ENCODE assay signal across 8 cellular contexts in the genomic region with DNA sequence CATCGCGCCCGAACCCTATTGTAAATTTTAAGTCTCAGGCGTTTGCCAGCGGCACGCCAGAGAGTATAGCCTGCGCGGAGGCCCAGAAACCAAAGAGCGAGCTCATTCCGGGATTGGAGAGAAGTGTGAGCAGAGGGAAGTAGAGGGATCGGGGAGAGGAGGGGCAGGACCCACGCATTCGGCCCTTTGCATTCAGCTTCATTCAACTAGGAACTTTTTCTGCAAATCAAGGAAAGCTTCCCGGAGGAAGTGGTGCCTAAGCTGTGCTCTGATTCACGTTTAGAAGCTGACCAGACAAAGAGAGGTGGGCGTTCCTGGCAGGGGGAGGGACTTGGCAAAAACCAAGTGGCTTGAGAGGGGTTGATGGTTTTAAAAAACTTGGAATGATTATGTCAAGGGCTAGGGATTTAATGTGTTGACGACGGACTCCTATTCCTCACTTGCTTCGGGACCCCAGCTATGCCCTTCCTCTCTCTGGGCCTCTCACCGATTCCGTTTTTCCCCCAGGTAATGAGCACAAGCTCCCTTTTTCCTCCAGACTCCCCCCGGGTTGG. TPM values are rescaled to one million over a fixed set of nuclear protein-coding genes. Genes with fewer than 3 reads are reported as not detected.
DNase-seq lines count a peak whose midpoint lies in the region; ATAC-seq and TF ChIP-seq lines count a peak whose summit lies in the region.

No MANE protein-coding gene starts in this region.

- H3K9me3 ChIP-seq in gastroesophageal sphincter (no peaks in the 10 kb centered on the region), neutrophil (no peaks in the 10 kb centered on the region)

- H3K36me3 ChIP-seq in gastroesophageal sphincter (peaks cover 0 to 4% of the 10 kb centered on the region in 2 donors), neutrophil (no peaks in the 10 kb centered on the region)

- no peak for TF ChIP-seq EP300 in gastroesophageal sphincter (IDR thresholded peaks at IDR 0.05)

- ATAC-seq in HG03103 (IDR thresholded peaks at IDR 0.05; ENCODE audit: low read depth, unreplicated experiment) = peak; percentile 22
- peak; percentile 57 for ATAC-seq in gastroesophageal sphincter
- no peak for ATAC-seq in HG02610 (IDR thresholded peaks at IDR 0.05; ENCODE audit: unreplicated experiment)

- H3K4me3 ChIP-seq in GM12864 (ENCODE audit: low read depth, low read length) (peak overlapping the region; percentile 90), gastroesophageal sphincter (peak overlapping the region; percentile 21 to 42), neutrophil (ENCODE audit: low read depth in 1 of 2, low read length in 1 of 2) (peak overlapping the region; percentile 68 to 92)

- peaks cover 39% of the 10 kb centered on the region for H3K4me1 Mint-ChIP-seq in activated T-helper 1 cell treated with anti-CD3 and anti-CD28 coated beads, Interleukin-12 subunit alpha, Interleukin-12 subunit beta, Interleukin-2, Interleukin-4 antibody, amounts not matched to agents 30 ng/mL and 10 ng/mL and 1 ng/mL, durations not matched to agents 14 hours and 24 hours and 36 hours (ENCODE audit: low read depth)

- H3K9me3 Mint-ChIP-seq in activated T-helper 1 cell treated with anti-CD3 and anti-CD28 coated beads, Interleukin-12 subunit alpha, Interleukin-12 subunit beta, Interleukin-2, Interleukin-4 antibody, amounts not matched to agents 30 ng/mL and 10 ng/mL and 1 ng/mL, durations not matched to agents 14 hours and 24 hours and 36 hours = no peaks in the 10 kb centered on the region

- H3K27me3 Mint-ChIP-seq in activated T-helper 1 cell treated with anti-CD3 and anti-CD28 coated beads, Interleukin-12 subunit alpha, Interleukin-12 subunit beta, Interleukin-2, Interleukin-4 antibody, amounts not matched to agents 30 ng/mL and 10 ng/mL and 1 ng/mL, durations not matched to agents 14 hours and 24 hours and 36 hours (ENCODE audit: insufficient read depth) = no peaks in the 10 kb centered on the region

- peaks cover 21% of the 10 kb centered on the region for H3K36me3 Mint-ChIP-seq in activated T-helper 1 cell treated with anti-CD3 and anti-CD28 coated beads, Interleukin-12 subunit alpha, Interleukin-12 subunit beta, Interleukin-2, Interleukin-4 antibody, amounts not matched to agents 30 ng/mL and 10 ng/mL and 1 ng/mL, durations not matched to agents 14 hours and 24 hours and 36 hours (ENCODE audit: low read depth)

- peak; percentile 91 for DNase-seq in ACHN
- peak; percentile 89 for DNase-seq in GM12864 (ENCODE audit: low read depth)
- DNase-seq in NCI-H460 (ENCODE audit: extremely low read depth, low read depth) = peak; percentile 84
- DNase-seq in activated T-helper 1 cell treated with anti-CD3 and anti-CD28 coated beads, Interleukin-12 subunit alpha, Interleukin-12 subunit beta, Interleukin-2, Interleukin-4 antibody, amounts not matched to agents 30 ng/mL and 10 ng/mL and 1 ng/mL, durations not matched to agents 14 hours and 24 hours and 36 hours (ENCODE audit: low spot score) = no peak

- peak overlapping the region; percentile 81 to 94 (median 88) for H3K27ac ChIP-seq in gastroesophageal sphincter
- H3K27ac ChIP-seq in neutrophil = peak overlapping the region; percentile 90

- peak in 1 of 2 donors; percentile 20 for TF ChIP-seq POLR2A in gastroesophageal sphincter (IDR thresholded peaks at IDR 0.05)

- in situ Hi-C loops in ACHN (cut with HindIII; ENCODE audit: low pct_ligation_motif_present, low pct_unique_long_range_greater_than_20kb, low sequenced_read_pairs) = no loop called here

- peaks cover 0 to 66% (median 19%) of the 10 kb centered on the region in 3 donors for H3K4me1 ChIP-seq in gastroesophageal sphincter
- peaks cover 30 to 33% of the 10 kb centered on the region in 2 experiments for H3K4me1 ChIP-seq in neutrophil (ENCODE audit: control insufficient read depth in 1 of 2, insufficient read depth in 1 of 2, low read depth in 1 of 2, low read length in 1 of 2)

- WGBS in gastroesophageal sphincter (ENCODE audit: low coverage in 1 of 2), 2 donors = 0 to 5% methylated on average over 8 to 14 of the region's 22 CpGs

- peak overlapping the region; percentile 95 for H3K4me3 Mint-ChIP-seq in activated T-helper 1 cell treated with anti-CD3 and anti-CD28 coated beads, Interleukin-12 subunit alpha, Interleukin-12 subunit beta, Interleukin-2, Interleukin-4 antibody, amounts not matched to agents 30 ng/mL and 10 ng/mL and 1 ng/mL, durations not matched to agents 14 hours and 24 hours and 36 hours

- H3K27ac Mint-ChIP-seq in activated T-helper 1 cell treated with anti-CD3 and anti-CD28 coated beads, Interleukin-12 subunit alpha, Interleukin-12 subunit beta, Interleukin-2, Interleukin-4 antibody, amounts not matched to agents 30 ng/mL and 10 ng/mL and 1 ng/mL, durations not matched to agents 14 hours and 24 hours and 36 hours = peak overlapping the region; percentile 99

- intact Hi-C loops in activated T-helper 1 cell treated with anti-CD3 and anti-CD28 coated beads, Interleukin-12 subunit alpha, Interleukin-12 subunit beta, Interleukin-2, Interleukin-4 antibody, amounts not matched to agents 30 ng/mL and 10 ng/mL and 1 ng/mL, durations not matched to agents 14 hours and 24 hours and 36 hours (cut with micrococcal nuclease) = loop anchor here (1.0 to 5.0 kb wide), 9 partner anchors 11 to 651 kb away; a partner anchor contains a TSS

- TF ChIP-seq CTCF in GM12864 (IDR thresholded peaks at IDR 0.05; ENCODE audit: low read depth, low read length, missing control alignments) (no peak), gastroesophageal sphincter (IDR thresholded peaks at IDR 0.05) (peak in 1 of 4 experiments; percentile 13), neutrophil (IDR thresholded peaks at IDR 0.05) (no peak)

- H3K27me3 ChIP-seq in gastroesophageal sphincter (no peaks in the 10 kb centered on the region), neutrophil (no peaks in the 10 kb centered on the region)

RNA-seq across cellular contexts. Expression of a gene that starts 0.9 kb away (rescaled TPM):
- 228 and 254 TPM in 2 replicates for total RNA-seq in NCI-H460 (2014; rRNA removed; shearing (Covaris generic))
- polyA plus RNA-seq in NCI-H460 (2014; cell fraction: nucleus; rRNA removed) = 447 and 497 TPM in 2 replicates
- total RNA-seq in activated T-helper 1 cell treated with anti-CD3 and anti-CD28 coated beads, Interleukin-12 subunit alpha, Interleukin-12 subunit beta, Interleukin-2, Interleukin-4 antibody, amounts not matched to agents 30 ng/mL and 10 ng/mL and 1 ng/mL, durations not matched to agents 14 hours and 24 hours and 36 hours = 450 and 462 TPM in 2 replicates
- total RNA-seq in gastroesophageal sphincter = 100 to 1,000 TPM; 137 to 152 (median 146) TPM

RNA-seq across cellular contexts. Expression of a gene that starts 10.5 kb away (rescaled TPM):
- 16.4 and 17.5 TPM in 2 replicates for total RNA-seq in NCI-H460 (2014; rRNA removed; shearing (Covaris generic))
- 17.6 and 25.0 TPM in 2 replicates for polyA plus RNA-seq in NCI-H460 (2014; cell fraction: nucleus; rRNA removed)
- 72.2 and 73.7 TPM in 2 replicates for total RNA-seq in activated T-helper 1 cell treated with anti-CD3 and anti-CD28 coated beads, Interleukin-12 subunit alpha, Interleukin-12 subunit beta, Interleukin-2, Interleukin-4 antibody, amounts not matched to agents 30 ng/mL and 10 ng/mL and 1 ng/mL, durations not matched to agents 14 hours and 24 hours and 36 hours
- 1 to 10 TPM; 3.3 to 7.9 (median 6.4) TPM for total RNA-seq in gastroesophageal sphincter

RNA-seq across cellular contexts. Expression of a gene that starts 10.6 kb away (rescaled TPM):
- 36.5 and 38.0 TPM in 2 replicates for total RNA-seq in NCI-H460 (2014; rRNA removed; shearing (Covaris generic))
- 48.5 and 62.9 TPM in 2 replicates for polyA plus RNA-seq in NCI-H460 (2014; cell fraction: nucleus; rRNA removed)
- 149 and 156 TPM in 2 replicates for total RNA-seq in activated T-helper 1 cell treated with anti-CD3 and anti-CD28 coated beads, Interleukin-12 subunit alpha, Interleukin-12 subunit beta, Interleukin-2, Interleukin-4 antibody, amounts not matched to agents 30 ng/mL and 10 ng/mL and 1 ng/mL, durations not matched to agents 14 hours and 24 hours and 36 hours
- total RNA-seq in gastroesophageal sphincter = 10 to 100 TPM; 29.2 to 68.6 (median 39.9) TPM

RNA-seq across cellular contexts. Expression of a gene that starts 13.2 kb away (rescaled TPM):
- total RNA-seq in NCI-H460 (2014; rRNA removed; shearing (Covaris generic)) = 3.1 and 3.2 TPM in 2 replicates
- 44.4 and 49.0 TPM in 2 replicates for polyA plus RNA-seq in NCI-H460 (2014; cell fraction: nucleus; rRNA removed)
- total RNA-seq in activated T-helper 1 cell treated with anti-CD3 and anti-CD28 coated beads, Interleukin-12 subunit alpha, Interleukin-12 subunit beta, Interleukin-2, Interleukin-4 antibody, amounts not matched to agents 30 ng/mL and 10 ng/mL and 1 ng/mL, durations not matched to agents 14 hours and 24 hours and 36 hours = 6.0 and 6.9 TPM in 2 replicates
- total RNA-seq in gastroesophageal sphincter = 1 to 10 TPM in 3 of 4 donors, not detected in 1; 1.3 to 4.1 (median 1.5) TPM

RNA-seq across cellular contexts. Expression of a gene that starts 14.7 kb away (rescaled TPM):
- 1.7 and 2.2 TPM in 2 replicates for total RNA-seq in NCI-H460 (2014; rRNA removed; shearing (Covaris generic))
- 0.63 TPM in 1 of 2 replicates, not detected in the other for polyA plus RNA-seq in NCI-H460 (2014; cell fraction: nucleus; rRNA removed)
- 3.1 and 3.9 TPM in 2 replicates for total RNA-seq in activated T-helper 1 cell treated with anti-CD3 and anti-CD28 coated beads, Interleukin-12 subunit alpha, Interleukin-12 subunit beta, Interleukin-2, Interleukin-4 antibody, amounts not matched to agents 30 ng/mL and 10 ng/mL and 1 ng/mL, durations not matched to agents 14 hours and 24 hours and 36 hours
- 1 to 10 TPM; 2.0 to 3.0 (median 2.6) TPM for total RNA-seq in gastroesophageal sphincter

Comparison
In these comparisons a context has a peak if more than half of its experiments do, and no peak if none do; other contexts are left out.
1. H3K4me3 ChIP-seq: peak in every context shown above with its lines; median percentile 90 in GM12864; 80 in neutrophil; 32 in gastroesophageal sphincter.